In genomic region chrX:10039821-10040793, GRCh38 we compare ENCODE assay signal across 17 cellular contexts.
DNase-seq lines count a peak whose midpoint lies in the region; ATAC-seq and TF ChIP-seq lines count a peak whose summit lies in the region.
"Had no signal": no experiment of that assay in that cellular context is flagged by ENCODE, and none has a peak within 500 bp of the region (broad histone marks: within the 10 kb centered on the region; RNA-seq: fewer than 3 reads in every experiment).

No MANE protein-coding gene starts in this region.

- H3K9me3 Mint-ChIP-seq in GM23338 = no peaks in the 10 kb centered on the region
- no peaks in the 10 kb centered on the region for H3K9me3 Mint-ChIP-seq in activated CD8-positive, alpha-beta T cell treated with anti-CD3 and anti-CD28 coated beads for 36 hours
- H3K9me3 Mint-ChIP-seq: activated T-cell treated with anti-CD3 and anti-CD28 coated beads, Interleukin-2, amount 50 U/mL, for 4 hours; neural crest cell had no signal

- H3K4me3 ChIP-seq in GM23338 (no peak overlapping the region), PC-9 (no peak overlapping the region), epithelial cell of esophagus (ENCODE audit: low read length) (no peak overlapping the region), mesendoderm (ENCODE audit: low read length) (no peak overlapping the region)
- H3K4me3 ChIP-seq: stomach had no signal

- H3K4me1 Mint-ChIP-seq in GM23338 = peaks cover 21% of the 10 kb centered on the region
- H3K4me1 Mint-ChIP-seq in activated CD8-positive, alpha-beta T cell treated with anti-CD3 and anti-CD28 coated beads for 36 hours (ENCODE audit: low read depth) = peaks cover 12% of the 10 kb centered on the region
- H3K4me1 Mint-ChIP-seq: neural crest cell had no signal

- H3K27me3 ChIP-seq in GM23338 (ENCODE audit: insufficient read depth) (no peaks in the 10 kb centered on the region), PC-9 (ENCODE audit: insufficient read depth, low read depth) (no peaks in the 10 kb centered on the region), mesendoderm (ENCODE audit: insufficient read depth, low read length, poor library complexity) (no peaks in the 10 kb centered on the region)
- H3K27me3 ChIP-seq: stomach had no signal

- POLR2A ChIA-PET in PC-9 (lab: Charles Lee; ENCODE audit: unreplicated experiment) = no interaction called here
- POLR2A ChIA-PET in activated CD8-positive, alpha-beta T cell treated with anti-CD3 and anti-CD28 coated beads for 36 hours (lab: Charles Lee) = no interaction called here

- H3K36me3 ChIP-seq in GM23338 (ENCODE audit: insufficient read depth) (no peaks in the 10 kb centered on the region), PC-9 (ENCODE audit: low read depth) (no peaks in the 10 kb centered on the region), mesendoderm (ENCODE audit: control insufficient read depth, insufficient read depth, low read length) (no peaks in the 10 kb centered on the region)
- H3K36me3 ChIP-seq: stomach had no signal

- H4K20me1 ChIP-seq in GM23338 (replicated peaks; ENCODE audit: insufficient read depth) (no peaks in the 10 kb centered on the region), PC-9 (ENCODE audit: insufficient read depth) (no peaks in the 10 kb centered on the region)

- TF ChIP-seq CTCF in GM23338 (conservative IDR thresholded peaks at IDR 0.05; ENCODE audit: low read depth in 2 of 2) = no peak
- TF ChIP-seq CTCF in PC-9 (conservative IDR thresholded peaks at IDR 0.05) = no peak
- no peak for TF ChIP-seq CTCF in epithelial cell of esophagus (IDR thresholded peaks at IDR 0.05; ENCODE audit: insufficient read depth, low read depth, low read length, missing control alignments)
- TF ChIP-seq CTCF in activated CD8-positive, alpha-beta T cell treated with anti-CD3 and anti-CD28 coated beads for 36 hours (IDR thresholded peaks at IDR 0.05) = no peak

- peak; percentile 21; the same call in 2 of the 3 replicates for ATAC-seq in GM23338
- ATAC-seq in GM18517 (IDR thresholded peaks at IDR 0.05; ENCODE audit: unreplicated experiment) = no peak
- ATAC-seq in activated CD8-positive, alpha-beta T cell treated with anti-CD3 and anti-CD28 coated beads for 36 hours = no peak
- ATAC-seq: activated T-cell treated with anti-CD3 and anti-CD28 coated beads, Interleukin-2, amount 50 U/mL, for 4 hours; Panc1 had no signal

- H2BK120ac ChIP-seq in mesendoderm (ENCODE audit: low read depth, low read length) = no peak overlapping the region

- no CpG with 5 or more reads among the region's 12 CpGs for WGBS in mesendoderm (ENCODE audit: extremely low coverage, insufficient coverage, low lambda C conversion rate)

- H3K4me2 ChIP-seq in GM23338 (peak overlapping the region; percentile 28), PC-9 (no peak overlapping the region), mesendoderm (ENCODE audit: low read length) (no peak overlapping the region)

- no peak overlapping the region for H4K5ac ChIP-seq in mesendoderm (ENCODE audit: low read length)

- H3K27ac Mint-ChIP-seq in GM23338 = peak overlapping the region; percentile 76; the same call in 1 of the 2 replicates
- no peak overlapping the region for H3K27ac Mint-ChIP-seq in activated CD8-positive, alpha-beta T cell treated with anti-CD3 and anti-CD28 coated beads for 36 hours

- no peak overlapping the region for H3K23ac ChIP-seq in mesendoderm (ENCODE audit: low read length)

- H3K9me3 ChIP-seq in PC-9 (ENCODE audit: insufficient read depth, low read depth) = no peaks in the 10 kb centered on the region
- H3K9me3 ChIP-seq: stomach had no signal

- peaks cover 12% of the 10 kb centered on the region for H3K4me1 ChIP-seq in GM23338 (ENCODE audit: insufficient read depth)
- H3K4me1 ChIP-seq in PC-9 (replicated peaks; ENCODE audit: insufficient read depth) = peaks cover 11% of the 10 kb centered on the region
- no peaks in the 10 kb centered on the region for H3K4me1 ChIP-seq in mesendoderm (ENCODE audit: control insufficient read depth, low read depth, low read length)

- no peak for DNase-seq in GM23338 (ENCODE audit: low spot score)
- no peak for DNase-seq in PC-9
- peak; percentile 77 for DNase-seq in epithelial cell of esophagus (ENCODE audit: low read depth)
- DNase-seq in mesendoderm = no peak
- no peak for DNase-seq in HPDE6-E6E7 (ENCODE audit: extremely low spot score)
- DNase-seq in activated CD8-positive, alpha-beta T cell treated with anti-CD3 and anti-CD28 coated beads for 36 hours = no peak
- DNase-seq in substantia nigra (lab: John Stamatoyannopoulos, UW) = no peak
- DNase-seq: activated T-cell treated with anti-CD3 and anti-CD28 coated beads, Interleukin-2, amount 50 U/mL, for 4 hours; KG1; NCI-H1436 treated with DMSO at 0.1 percent for 48 hours; NCI-H446 treated with DMSO at 0.1 percent for 48 hours; stomach; T-helper 2 cell had no signal

- H2AK5ac ChIP-seq in mesendoderm (ENCODE audit: low read length) = no peak overlapping the region

- no peak overlapping the region for H2BK5ac ChIP-seq in mesendoderm (ENCODE audit: low read length)

- H3K27me3 Mint-ChIP-seq in GM23338 (ENCODE audit: insufficient read depth, low read depth, poor library complexity) = no peaks in the 10 kb centered on the region
- no peaks in the 10 kb centered on the region for H3K27me3 Mint-ChIP-seq in activated CD8-positive, alpha-beta T cell treated with anti-CD3 and anti-CD28 coated beads for 36 hours

- no peak overlapping the region for H3K9ac ChIP-seq in mesendoderm (ENCODE audit: low read length)

- H3K79me1 ChIP-seq in mesendoderm (ENCODE audit: low read length) = peaks cover under 1% of the 10 kb centered on the region

- peak overlapping the region; percentile 76 for H4K8ac ChIP-seq in mesendoderm (ENCODE audit: low read depth, low read length)

- H2BK15ac ChIP-seq in mesendoderm (replicated peaks; ENCODE audit: low read depth) = no peak overlapping the region

- intact Hi-C loops in PC-9 (cut with micrococcal nuclease; ENCODE audit: unreplicated experiment) = no loop called here
- intact Hi-C loops in activated CD8-positive, alpha-beta T cell treated with anti-CD3 and anti-CD28 coated beads for 36 hours (cut with micrococcal nuclease) = no loop called here

- H2AFZ ChIP-seq in GM23338 (no peak overlapping the region), PC-9 (no peak overlapping the region)

- H3K4ac ChIP-seq in mesendoderm (ENCODE audit: low read depth, low read length) = no peak overlapping the region

- H3K56ac ChIP-seq in mesendoderm (ENCODE audit: low read length) = peak overlapping the region; percentile 15

- peaks cover 6% of the 10 kb centered on the region for H3K36me3 Mint-ChIP-seq in GM23338 (ENCODE audit: low read depth)
- no peaks in the 10 kb centered on the region for H3K36me3 Mint-ChIP-seq in activated CD8-positive, alpha-beta T cell treated with anti-CD3 and anti-CD28 coated beads for 36 hours (ENCODE audit: low read depth)

- H3K18ac ChIP-seq in mesendoderm (ENCODE audit: low read length) = no peak overlapping the region

- H3F3A ChIP-seq in GM23338 (replicated peaks; ENCODE audit: low read depth) (no peaks in the 10 kb centered on the region), PC-9 (ENCODE audit: insufficient read depth, low read depth) (no peaks in the 10 kb centered on the region)

- peak overlapping the region; percentile 36; the same call in 2 of the 3 replicates for H3K4me3 Mint-ChIP-seq in GM23338
- no peak overlapping the region for H3K4me3 Mint-ChIP-seq in activated CD8-positive, alpha-beta T cell treated with anti-CD3 and anti-CD28 coated beads for 36 hours
- H3K4me3 Mint-ChIP-seq: activated T-cell treated with anti-CD3 and anti-CD28 coated beads, Interleukin-2, amount 50 U/mL, for 4 hours; neural crest cell had no signal

- H3K79me2 ChIP-seq in GM23338 (replicated peaks; ENCODE audit: insufficient read depth) (peaks cover 37% of the 10 kb centered on the region), PC-9 (ENCODE audit: low read depth) (peaks cover 2% of the 10 kb centered on the region; the same call in 1 of the 2 replicates), mesendoderm (ENCODE audit: control insufficient read depth, insufficient read depth, low read length) (peaks cover 4% of the 10 kb centered on the region)

- CTCF ChIA-PET in PC-9 (lab: Charles Lee) = interaction anchor here (0.5 kb wide), 1 partner anchor 1023 kb away, joined by 12 read pairs; no protein-coding TSS in a partner anchor
- CTCF ChIA-PET in activated CD8-positive, alpha-beta T cell treated with anti-CD3 and anti-CD28 coated beads for 36 hours (lab: Charles Lee) = interaction anchor here (1.9 kb wide), 1 partner anchor 79 kb away, joined by 4 read pairs; no protein-coding TSS in a partner anchor

- no peaks in the 10 kb centered on the region for H3K9me2 ChIP-seq in GM23338 (ENCODE audit: insufficient read depth)
- no peaks in the 10 kb centered on the region for H3K9me2 ChIP-seq in PC-9 (ENCODE audit: insufficient read depth)

- peak overlapping the region; percentile 92 for H3K27ac ChIP-seq in GM23338 (ENCODE audit: low read depth)
- H3K27ac ChIP-seq in PC-9 = peak overlapping the region; percentile 53
- H3K27ac ChIP-seq in mesendoderm (ENCODE audit: low read depth, low read length) = peak overlapping the region; percentile 76
- H3K27ac ChIP-seq in substantia nigra (ENCODE audit: low read depth, low read length, poor library complexity, severe bottlenecking) = no peak overlapping the region
- H3K27ac ChIP-seq: C4-2B, stomach had no signal

- BruUV-seq in PC-9 (replicated peaks; lab: Mats Ljungman, UMichigan) = no TSS peak

TF ChIP-seq in GM23338, 12 proteins besides CTCF, POLR2A, EP300 and RAD21 (continues in another document):
- TF ChIP-seq POLR2AphosphoS5 (IDR thresholded peaks at IDR 0.05; ENCODE audit: low read depth) = no peak
- TF ChIP-seq ETS1 (IDR thresholded peaks at IDR 0.05) = no peak
- TF ChIP-seq EZH2phosphoT487 (IDR thresholded peaks at IDR 0.05; ENCODE audit: unreplicated experiment) = no peak
- no peak for TF ChIP-seq ZNF331 (CRISPR knock-in tag; IDR thresholded peaks at IDR 0.05; ENCODE audit: low read depth)
- no peak for TF ChIP-seq NANOG (IDR thresholded peaks at IDR 0.05; ENCODE audit: borderline replicate concordance)
- TF ChIP-seq STAT1 (IDR thresholded peaks at IDR 0.05; ENCODE audit: unreplicated experiment) = no peak
